ENCODE assay signal across 1 cellular context in genomic region chr22:50203288-50203687, GRCh38.
TF ChIP-seq lines count a peak whose summit lies in the region.

No MANE protein-coding gene starts in this region.

TF ChIP-seq in liver, 16 proteins besides CTCF, POLR2A, EP300 and RAD21 (continued from another document):
- TF ChIP-seq ZBTB33 (IDR thresholded peaks at IDR 0.05), result no peak
- TF ChIP-seq SP1 (IDR thresholded peaks at IDR 0.05), result no peak
- TF ChIP-seq EGR1 (IDR thresholded peaks at IDR 0.05; ENCODE audit: low read depth in 2 of 2), result no peak
- no peak for TF ChIP-seq YY1 (IDR thresholded peaks at IDR 0.05)
TF ChIP-seq in liver: peak in this region for 0.
